ENCODE assay signal across 8 cellular contexts in the genomic region with DNA sequence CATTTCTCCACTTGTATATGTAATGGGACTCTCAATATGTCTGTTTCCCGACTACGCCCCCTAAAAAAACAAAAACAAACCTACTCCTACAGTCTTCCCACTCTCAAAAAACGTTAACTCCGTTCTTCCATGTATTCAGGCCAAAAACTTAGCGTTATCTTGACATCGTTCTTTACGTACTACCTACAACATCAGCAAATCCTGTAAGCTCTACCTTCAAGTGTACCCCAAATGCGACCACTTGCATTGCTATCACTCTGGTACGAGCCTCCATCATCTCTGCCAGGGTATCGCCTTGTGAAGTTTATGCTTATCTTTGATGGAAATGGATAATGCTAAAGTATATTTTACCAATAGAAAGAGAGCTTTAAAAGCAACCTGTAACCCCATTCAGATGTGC. TPM values are rescaled to one million over a fixed set of nuclear protein-coding genes. Genes with fewer than 3 reads are reported as not detected.
DNase-seq lines count a peak whose midpoint lies in the region; ATAC-seq and TF ChIP-seq lines count a peak whose summit lies in the region.

No MANE protein-coding gene starts in this region.

- ATAC-seq in heart right ventricle (no peak), Right ventricle myocardium inferior (no peak), lower lobe of right lung (no peak), omental fat pad (ENCODE audit: low FRiP score) (no peak), GM21825 (IDR thresholded peaks at IDR 0.05; ENCODE audit: unreplicated experiment) (no peak)

- CTCF ChIA-PET in MCF 10A (lab: Yijun Ruan, JAX): no interaction called here

- H3K4me3 ChIP-seq in heart right ventricle (peak overlapping the region; percentile 59 to 92 (median 80)), lower lobe of right lung (peak overlapping the region; percentile 98), uterus (peak overlapping the region; percentile 65 to 94)

- TF ChIP-seq CTCF in heart right ventricle (IDR thresholded peaks at IDR 0.05) (no peak), MCF 10A (IDR thresholded peaks at IDR 0.05; ENCODE audit: unreplicated experiment) (no peak), lower lobe of right lung (IDR thresholded peaks at IDR 0.05) (no peak), uterus (IDR thresholded peaks at IDR 0.05) (no peak), omental fat pad (IDR thresholded peaks at IDR 0.05) (no peak)

- H3K36me3 Mint-ChIP-seq in MCF 10A (ENCODE audit: insufficient read depth, unreplicated experiment): peaks cover 25% of the 10 kb centered on the region

- H3K9me3 ChIP-seq in heart right ventricle (no peaks in the 10 kb centered on the region), lower lobe of right lung (no peaks in the 10 kb centered on the region), uterus (no peaks in the 10 kb centered on the region)

- peaks cover 0 to 54% (median 19%) of the 10 kb centered on the region in 9 donors for H3K36me3 ChIP-seq in heart right ventricle
- peaks cover 32% of the 10 kb centered on the region for H3K36me3 ChIP-seq in lower lobe of right lung
- no peaks in the 10 kb centered on the region for H3K36me3 ChIP-seq in uterus

- intact Hi-C loops in heart right ventricle (cut with DNase I) (no loop called here), Right ventricle myocardium inferior (cut with DNase I) (no loop called here), MCF 10A (cut with micrococcal nuclease) (no loop called here), lower lobe of right lung (cut with DNase I) (no loop called here), uterus (cut with DNase I; ENCODE audit: low total_unique reads) (no loop called here)

- WGBS in heart right ventricle, 2 donors: 1 to 3% methylated on average over 10 of the region's 10 CpGs

- H3K27me3 Mint-ChIP-seq in MCF 10A (ENCODE audit: insufficient read depth, unreplicated experiment): no peaks in the 10 kb centered on the region

- H3K27me3 ChIP-seq in heart right ventricle: no peaks in the 10 kb centered on the region
- H3K27me3 ChIP-seq in lower lobe of right lung (ENCODE audit: low read depth): no peaks in the 10 kb centered on the region
- no peaks in the 10 kb centered on the region for H3K27me3 ChIP-seq in uterus

- no peak overlapping the region for H3K4me3 Mint-ChIP-seq in MCF 10A (ENCODE audit: unreplicated experiment)

- peaks cover 29% of the 10 kb centered on the region for H3K4me1 Mint-ChIP-seq in MCF 10A (ENCODE audit: insufficient read depth, unreplicated experiment)

- H3K27ac ChIP-seq in heart right ventricle (peak overlapping the region in 9 of 10 donors; percentile 74 to 89 (median 86)), lower lobe of right lung (peak overlapping the region; percentile 89), uterus (peak overlapping the region; percentile 73 to 82)

- H3K9me3 Mint-ChIP-seq in MCF 10A (ENCODE audit: unreplicated experiment): no peaks in the 10 kb centered on the region

- POLR2A ChIA-PET in MCF 10A (lab: Yijun Ruan, JAX): interaction anchor here (0.6 to 2.9 kb wide), 16 partner anchors 8 to 1518 kb away, joined by 3 to 17 read pairs (median 5); a partner anchor contains a TSS

- no peak for TF ChIP-seq POLR2A in uterus (IDR thresholded peaks at IDR 0.05)

- peaks cover 4 to 52% (median 45%) of the 10 kb centered on the region in 9 donors for H3K4me1 ChIP-seq in heart right ventricle
- peaks cover 50% of the 10 kb centered on the region for H3K4me1 ChIP-seq in lower lobe of right lung
- no peaks in the 10 kb centered on the region for H3K4me1 ChIP-seq in uterus

- TSS peak; percentile 45 for BruUV-seq in MCF 10A (replicated peaks; lab: Mats Ljungman, UMichigan)

- DNase-seq in heart right ventricle (no peak), Right ventricle myocardium inferior (ENCODE audit: missing footprints) (no peak), MCF 10A (ENCODE audit: unreplicated experiment) (no peak), lower lobe of right lung (no peak), uterus (no peak), omental fat pad (ENCODE audit: low spot score) (no peak), superior temporal gyrus (ENCODE audit: extremely low spot score) (no peak)

- H3K27ac Mint-ChIP-seq in MCF 10A (ENCODE audit: low read depth, unreplicated experiment): no peak overlapping the region

RNA-seq across cellular contexts. Expression of a gene that starts 0.5 kb away (rescaled TPM):
- total RNA-seq in heart right ventricle (1 to 10 TPM; 3.9 to 6.1 (median 5.7) TPM), Right ventricle myocardium inferior (5.9 TPM), MCF 10A (2022) (5.5 and 5.9 TPM in 2 replicates), lower lobe of right lung (10.8 TPM), uterus (10 to 100 TPM in 1 of 4 donors, 1 to 10 TPM in 3; 2.8 to 13.1 (median 5.4) TPM), omental fat pad (10 to 100 TPM; 16.6 to 38.5 (median 17.2) TPM)
- polyA plus RNA-seq in heart right ventricle: 1 to 10 TPM; 2.6 to 4.0 TPM

RNA-seq across cellular contexts. Expression of a gene that starts 0.6 kb away (rescaled TPM):
- total RNA-seq in heart right ventricle (10 to 100 TPM; 14.7 to 27.4 (median 18.2) TPM), Right ventricle myocardium inferior (31.0 TPM), MCF 10A (2022) (14.5 and 14.8 TPM in 2 replicates), lower lobe of right lung (33.9 TPM), uterus (10 to 100 TPM; 17.9 to 90.9 (median 40.4) TPM), omental fat pad (10 to 100 TPM; 27.7 to 50.4 (median 35.5) TPM)
- polyA plus RNA-seq in heart right ventricle: 10 to 100 TPM in 1 of 2 donors, 1 to 10 TPM in 1; 3.7 to 10.6 TPM
